In the genomic region with DNA sequence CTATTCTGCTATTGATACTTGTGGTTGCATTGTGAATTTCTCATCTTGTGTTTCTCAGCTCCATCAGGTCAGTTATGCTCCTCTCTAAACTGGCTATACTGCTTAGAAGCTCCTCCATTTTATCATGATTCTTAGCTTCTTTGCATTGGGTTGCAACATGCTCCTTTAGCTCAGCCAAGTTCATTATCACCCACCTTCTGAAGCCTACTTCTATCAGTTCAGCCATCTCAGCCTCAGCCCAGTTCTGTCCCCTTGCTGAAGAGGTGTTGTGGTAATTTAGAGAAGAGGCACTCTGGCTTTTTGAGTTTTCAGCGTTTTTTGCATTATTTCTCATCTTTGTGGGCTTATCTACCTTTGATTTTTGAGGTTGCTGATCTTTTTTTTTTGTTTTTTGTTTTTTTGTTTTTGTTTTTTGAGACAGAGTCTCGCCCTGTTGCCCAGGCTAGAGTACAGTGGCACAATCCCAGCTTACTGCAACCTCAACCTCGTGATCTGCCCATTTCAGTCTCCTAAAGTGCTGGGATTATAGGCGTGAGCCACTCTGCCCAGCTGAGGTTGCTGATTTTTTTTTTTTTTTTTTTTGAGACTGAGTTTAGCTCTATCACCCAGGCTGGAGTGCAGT, we compare ENCODE assay signal across 1 cellular context.
TF ChIP-seq lines count a peak whose summit lies in the region.

No MANE protein-coding gene starts in this region.

TF ChIP-seq in K562, 482 proteins besides CTCF, POLR2A, EP300 and RAD21 (continues in another document):
- TF ChIP-seq ZNF586 (CRISPR knock-in tag; conservative IDR thresholded peaks at IDR 0.05) (no peak), ZNF282 (CRISPR knock-in tag; IDR thresholded peaks at IDR 0.05) (no peak), ZBTB43 (CRISPR knock-in tag; IDR thresholded peaks at IDR 0.05) (no peak), CC2D1A (IDR thresholded peaks at IDR 0.05) (no peak), SIX5 (IDR thresholded peaks at IDR 0.05; ENCODE audit: borderline replicate concordance in 1 of 2, insufficient read depth in 1 of 2, low read depth in 1 of 2, low read length in 2 of 2) (no peak), ATF6 (CRISPR knock-in tag; IDR thresholded peaks at IDR 0.05) (no peak), GABPB2 (CRISPR knock-in tag; conservative IDR thresholded peaks at IDR 0.05) (no peak), CHAMP1 (IDR thresholded peaks at IDR 0.05) (no peak), CEBPB (tag; IDR thresholded peaks at IDR 0.05) (peak; percentile 91), C11orf30 (IDR thresholded peaks at IDR 0.05; ENCODE audit: low read depth) (peak; percentile 32; the same call in 1 of the 2 replicates), ZEB2 (IDR thresholded peaks at IDR 0.05) (peak; percentile 75; the same call in 1 of the 2 replicates), TAF7 (tag; IDR thresholded peaks at IDR 0.05) (no peak), NBN (IDR thresholded peaks at IDR 0.05; ENCODE audit: low read depth) (peak; percentile 44; the same call in 1 of the 2 replicates), SMARCA4 (IDR thresholded peaks at IDR 0.05) (peak; percentile 64; the same call in 1 of the 2 replicates), NKRF (IDR thresholded peaks at IDR 0.05; ENCODE audit: borderline replicate concordance) (no peak), ZBTB8A (IDR thresholded peaks at IDR 0.05; ENCODE audit: partially characterized antibody) (no peak), ARID1B (IDR thresholded peaks at IDR 0.05) (peak; percentile 73), ATF7 (IDR thresholded peaks at IDR 0.05) (0 out of 2 replicates have a peak, but pooled peaks have one; percentile 35), LEF1 (IDR thresholded peaks at IDR 0.05) (no peak), SMARCA5 (IDR thresholded peaks at IDR 0.05) (no peak), SMARCC2 (IDR thresholded peaks at IDR 0.05; ENCODE audit: low read depth) (peak; percentile 43; the same call in 1 of the 2 replicates), ZNF277 (CRISPR knock-in tag; IDR thresholded peaks at IDR 0.05; ENCODE audit: borderline replicate concordance) (no peak), NFE2L1 (tag; IDR thresholded peaks at IDR 0.05; ENCODE audit: borderline replicate concordance, low read depth) (no peak), CBX2 (IDR thresholded peaks at IDR 0.05; ENCODE audit: insufficient read depth, low read length, poor library complexity, severe bottlenecking) (no peak), ATF3 (IDR thresholded peaks at IDR 0.05) (peak; percentile 63; the same call in 1 of the 2 replicates), ATF3 (CRISPR knock-in tag; conservative IDR thresholded peaks at IDR 0.05) (no peak), ZNF280B (CRISPR knock-in tag; IDR thresholded peaks at IDR 0.05) (no peak), TAL1 (IDR thresholded peaks at IDR 0.05) (peak; percentile 17; the same call in 1 of the 2 replicates), SAFB (IDR thresholded peaks at IDR 0.05; ENCODE audit: borderline replicate concordance, low read depth, low read length) (no peak)
- TF ChIP-seq, protein P1, sequence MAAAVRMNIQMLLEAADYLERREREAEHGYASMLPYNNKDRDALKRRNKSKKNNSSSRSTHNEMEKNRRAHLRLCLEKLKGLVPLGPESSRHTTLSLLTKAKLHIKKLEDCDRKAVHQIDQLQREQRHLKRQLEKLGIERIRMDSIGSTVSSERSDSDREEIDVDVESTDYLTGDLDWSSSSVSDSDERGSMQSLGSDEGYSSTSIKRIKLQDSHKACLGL (CRISPR knock-in tag; IDR thresholded peaks at IDR 0.05; ENCODE audit: borderline replicate concordance, poor library complexity, severe bottlenecking): no peak
- TF ChIP-seq, protein P2, sequence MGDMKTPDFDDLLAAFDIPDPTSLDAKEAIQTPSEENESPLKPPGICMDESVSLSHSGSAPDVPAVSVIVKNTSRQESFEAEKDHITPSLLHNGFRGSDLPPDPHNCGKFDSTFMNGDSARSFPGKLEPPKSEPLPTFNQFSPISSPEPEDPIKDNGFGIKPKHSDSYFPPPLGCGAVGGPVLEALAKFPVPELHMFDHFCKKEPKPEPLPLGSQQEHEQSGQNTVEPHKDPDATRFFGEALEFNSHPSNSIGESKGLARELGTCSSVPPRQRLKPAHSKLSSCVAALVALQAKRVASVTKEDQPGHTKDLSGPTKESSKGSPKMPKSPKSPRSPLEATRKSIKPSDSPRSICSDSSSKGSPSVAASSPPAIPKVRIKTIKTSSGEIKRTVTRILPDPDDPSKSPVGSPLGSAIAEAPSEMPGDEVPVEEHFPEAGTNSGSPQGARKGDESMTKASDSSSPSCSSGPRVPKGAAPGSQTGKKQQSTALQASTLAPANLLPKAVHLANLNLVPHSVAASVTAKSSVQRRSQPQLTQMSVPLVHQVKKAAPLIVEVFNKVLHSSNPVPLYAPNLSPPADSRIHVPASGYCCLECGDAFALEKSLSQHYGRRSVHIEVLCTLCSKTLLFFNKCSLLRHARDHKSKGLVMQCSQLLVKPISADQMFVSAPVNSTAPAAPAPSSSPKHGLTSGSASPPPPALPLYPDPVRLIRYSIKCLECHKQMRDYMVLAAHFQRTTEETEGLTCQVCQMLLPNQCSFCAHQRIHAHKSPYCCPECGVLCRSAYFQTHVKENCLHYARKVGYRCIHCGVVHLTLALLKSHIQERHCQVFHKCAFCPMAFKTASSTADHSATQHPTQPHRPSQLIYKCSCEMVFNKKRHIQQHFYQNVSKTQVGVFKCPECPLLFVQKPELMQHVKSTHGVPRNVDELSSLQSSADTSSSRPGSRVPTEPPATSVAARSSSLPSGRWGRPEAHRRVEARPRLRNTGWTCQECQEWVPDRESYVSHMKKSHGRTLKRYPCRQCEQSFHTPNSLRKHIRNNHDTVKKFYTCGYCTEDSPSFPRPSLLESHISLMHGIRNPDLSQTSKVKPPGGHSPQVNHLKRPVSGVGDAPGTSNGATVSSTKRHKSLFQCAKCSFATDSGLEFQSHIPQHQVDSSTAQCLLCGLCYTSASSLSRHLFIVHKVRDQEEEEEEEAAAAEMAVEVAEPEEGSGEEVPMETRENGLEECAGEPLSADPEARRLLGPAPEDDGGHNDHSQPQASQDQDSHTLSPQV (IDR thresholded peaks at IDR 0.05): 0 out of 2 replicates have a peak, but pooled peaks have one; percentile 27
- TF ChIP-seq, protein P3, sequence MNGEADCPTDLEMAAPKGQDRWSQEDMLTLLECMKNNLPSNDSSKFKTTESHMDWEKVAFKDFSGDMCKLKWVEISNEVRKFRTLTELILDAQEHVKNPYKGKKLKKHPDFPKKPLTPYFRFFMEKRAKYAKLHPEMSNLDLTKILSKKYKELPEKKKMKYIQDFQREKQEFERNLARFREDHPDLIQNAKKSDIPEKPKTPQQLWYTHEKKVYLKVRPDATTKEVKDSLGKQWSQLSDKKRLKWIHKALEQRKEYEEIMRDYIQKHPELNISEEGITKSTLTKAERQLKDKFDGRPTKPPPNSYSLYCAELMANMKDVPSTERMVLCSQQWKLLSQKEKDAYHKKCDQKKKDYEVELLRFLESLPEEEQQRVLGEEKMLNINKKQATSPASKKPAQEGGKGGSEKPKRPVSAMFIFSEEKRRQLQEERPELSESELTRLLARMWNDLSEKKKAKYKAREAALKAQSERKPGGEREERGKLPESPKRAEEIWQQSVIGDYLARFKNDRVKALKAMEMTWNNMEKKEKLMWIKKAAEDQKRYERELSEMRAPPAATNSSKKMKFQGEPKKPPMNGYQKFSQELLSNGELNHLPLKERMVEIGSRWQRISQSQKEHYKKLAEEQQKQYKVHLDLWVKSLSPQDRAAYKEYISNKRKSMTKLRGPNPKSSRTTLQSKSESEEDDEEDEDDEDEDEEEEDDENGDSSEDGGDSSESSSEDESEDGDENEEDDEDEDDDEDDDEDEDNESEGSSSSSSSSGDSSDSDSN (IDR thresholded peaks at IDR 0.05; ENCODE audit: borderline replicate concordance in 1 of 2, low read depth in 2 of 2, low read length in 2 of 2): no peak
- TF ChIP-seq, protein P4, sequence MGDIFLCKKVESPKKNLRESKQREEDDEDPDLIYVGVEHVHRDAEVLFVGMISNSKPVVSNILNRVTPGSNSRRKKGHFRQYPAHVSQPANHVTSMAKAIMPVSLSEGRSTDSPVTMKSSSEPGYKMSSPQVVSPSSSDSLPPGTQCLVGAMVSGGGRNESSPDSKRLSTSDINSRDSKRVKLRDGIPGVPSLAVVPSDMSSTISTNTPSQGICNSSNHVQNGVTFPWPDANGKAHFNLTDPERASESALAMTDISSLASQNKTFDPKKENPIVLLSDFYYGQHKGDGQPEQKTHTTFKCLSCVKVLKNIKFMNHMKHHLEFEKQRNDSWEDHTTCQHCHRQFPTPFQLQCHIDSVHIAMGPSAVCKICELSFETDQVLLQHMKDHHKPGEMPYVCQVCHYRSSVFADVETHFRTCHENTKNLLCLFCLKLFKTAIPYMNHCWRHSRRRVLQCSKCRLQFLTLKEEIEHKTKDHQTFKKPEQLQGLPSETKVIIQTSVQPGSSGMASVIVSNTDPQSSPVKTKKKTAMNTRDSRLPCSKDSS (IDR thresholded peaks at IDR 0.05; ENCODE audit: low read depth, partially characterized antibody): no peak
